Comparison of ENCODE assay signal across 1 cellular context in genomic region chr14:99615497-99616245, GRCh38.
TF ChIP-seq lines count a peak whose summit lies in the region.

No MANE protein-coding gene starts in this region.

TF ChIP-seq in HepG2, 621 proteins besides CTCF, POLR2A, EP300 and RAD21:
- TF ChIP-seq USF2 (IDR thresholded peaks at IDR 0.05; ENCODE audit: low read depth, low read length) (no peak), USF2 (CRISPR knock-in tag; IDR thresholded peaks at IDR 0.05; ENCODE audit: borderline replicate concordance) (peak; percentile 22; the same call in 1 of the 2 replicates), CBX1 (IDR thresholded peaks at IDR 0.05; ENCODE audit: low read depth) (no peak)
